ENCODE assay signal across 23 cellular contexts in the genomic region with DNA sequence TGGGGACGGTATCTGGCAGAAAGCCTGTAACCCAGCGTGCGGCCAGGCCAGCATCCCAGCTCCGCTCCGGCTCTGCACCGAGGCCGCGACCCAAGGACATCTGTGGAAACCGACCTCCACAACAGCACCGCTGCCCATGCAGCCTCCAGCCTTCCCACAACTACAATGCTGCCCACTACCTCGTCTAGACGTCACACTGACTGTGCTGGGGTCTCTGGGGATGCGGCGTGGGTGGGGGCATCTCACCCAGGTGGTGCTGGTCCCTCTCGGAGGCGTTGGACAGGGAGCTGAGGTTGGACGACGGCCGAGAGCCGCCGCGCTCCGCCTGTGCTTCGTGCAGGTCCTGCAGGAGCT.
"Had no signal": no experiment of that assay in that cellular context is flagged by ENCODE, and none has a peak within 500 bp of the region (broad histone marks: within the 10 kb centered on the region; RNA-seq: fewer than 3 reads in every experiment).

No MANE protein-coding gene starts in this region.

- H3K27me3 ChIP-seq: colonic mucosa, gastrocnemius medialis, heart left ventricle, hepatocyte, left lung, neutrophil, pancreas, sigmoid colon, stomach, thyroid gland had no signal

- ATAC-seq: esophagus mucosa; gastrocnemius medialis; heart left ventricle; left cardiac atrium; left lung; natural killer cell; pancreas; stimulated activated effector memory CD8-positive, alpha-beta T cell treated with anti-CD3 and anti-CD28 coated beads, Interleukin-12 subunit alpha, Interleukin-12 subunit beta, amount 100 ng/mL, for 72 hours had no signal

- H3K4me1 ChIP-seq: colonic mucosa, gastrocnemius medialis, heart left ventricle, left lung, pancreas, sigmoid colon, thyroid gland had no signal

- H3K9me3 ChIP-seq: colonic mucosa, gastrocnemius medialis, heart left ventricle, left lung, neutrophil, pancreas, sigmoid colon, stomach, thyroid gland had no signal

- H3K4me3 ChIP-seq: colonic mucosa, gastrocnemius medialis, heart left ventricle, hepatocyte, left lung, pancreas, sigmoid colon, stomach, thyroid gland had no signal

- DNase-seq: colonic mucosa; effector CD8-positive, alpha-beta T cell; endodermal cell; gastrocnemius medialis; mesendoderm; midbrain; natural killer cell; sigmoid colon; stimulated activated CD4-positive, alpha-beta T cell treated with anti-CD3 and anti-CD28 coated beads, Interleukin-2, amount 100 ng/mL, for 24 hours; stimulated activated CD4-positive, alpha-beta T cell treated with anti-CD3 and anti-CD28 coated beads, Interleukin-4, amount 100 ng/mL, for 24 hours; stimulated activated naive CD4-positive, alpha-beta T cell treated with Interleukin-2 at 50 U/mL for 16 hours; stomach; thyroid gland; trophoblast cell had no signal

- H3K27ac ChIP-seq: colonic mucosa, epithelial cell of prostate, gastrocnemius medialis, heart left ventricle, hepatocyte, left lung, neutrophil, pancreas, sigmoid colon, stomach, thyroid gland had no signal
